1 cellular context compared by ENCODE assay signal in genomic region chr17:8376302-8377067, GRCh38.
TF ChIP-seq lines count a peak whose summit lies in the region.

TSS of gene KRABD2 (minus strand) at chr17:8376704.

TF ChIP-seq in HepG2, 621 proteins besides CTCF, POLR2A, EP300 and RAD21 (continued from another document):
- no peak for TF ChIP-seq ZSCAN22 (CRISPR knock-in tag; IDR thresholded peaks at IDR 0.05)
- no peak for TF ChIP-seq SCMH1 (CRISPR knock-in tag; IDR thresholded peaks at IDR 0.05; ENCODE audit: borderline replicate concordance)
- TF ChIP-seq ZBTB21 (CRISPR knock-in tag; IDR thresholded peaks at IDR 0.05), result no peak
- peak; percentile 47; the same call in 1 of the 2 replicates for TF ChIP-seq ZNF749 (CRISPR knock-in tag; IDR thresholded peaks at IDR 0.05; ENCODE audit: borderline replicate concordance)
- TF ChIP-seq ZNF574 (CRISPR knock-in tag; IDR thresholded peaks at IDR 0.05), result peak; percentile 88
- TF ChIP-seq NONO (IDR thresholded peaks at IDR 0.05), result no peak
- peak; percentile 73 for TF ChIP-seq NONO (CRISPR knock-in tag; conservative IDR thresholded peaks at IDR 0.05)
- TF ChIP-seq NPAS2 (CRISPR knock-in tag; IDR thresholded peaks at IDR 0.05; ENCODE audit: borderline replicate concordance), result no peak
- TF ChIP-seq ZZZ3 (CRISPR knock-in tag; IDR thresholded peaks at IDR 0.05; ENCODE audit: borderline replicate concordance), result no peak
- peak; percentile 62 for TF ChIP-seq SKI (IDR thresholded peaks at IDR 0.05; ENCODE audit: partially characterized antibody)
- peak in 1 of 2 experiments; percentile 50; a peak in 2 of 4 replicates for TF ChIP-seq ATF4 (CRISPR knock-in tag; IDR thresholded peaks at IDR 0.05)
- TF ChIP-seq FOXC1 (CRISPR knock-in tag; IDR thresholded peaks at IDR 0.05; ENCODE audit: borderline replicate concordance), result peak; percentile 82
- no peak for TF ChIP-seq ADNP (CRISPR knock-in tag; IDR thresholded peaks at IDR 0.05)
- no peak; the same call in 1 of the 2 replicates for TF ChIP-seq ZNF142 (CRISPR knock-in tag; IDR thresholded peaks at IDR 0.05)
- TF ChIP-seq ZNF878 (CRISPR knock-in tag; IDR thresholded peaks at IDR 0.05), result peak; percentile 82
- peak; percentile 78 for TF ChIP-seq UBTF (CRISPR knock-in tag; IDR thresholded peaks at IDR 0.05)
- peak; percentile 80 for TF ChIP-seq THAP11 (CRISPR knock-in tag; IDR thresholded peaks at IDR 0.05)
- no peak; the same call in 1 of the 2 replicates for TF ChIP-seq TARDBP (CRISPR knock-in tag; IDR thresholded peaks at IDR 0.05)
- TF ChIP-seq ATM (IDR thresholded peaks at IDR 0.05; ENCODE audit: borderline replicate concordance), result no peak
- TF ChIP-seq ZNF703 (CRISPR knock-in tag; IDR thresholded peaks at IDR 0.05; ENCODE audit: borderline replicate concordance), result no peak
- TF ChIP-seq AGO2 (optimal IDR thresholded peaks at IDR 0.05; ENCODE audit: low read depth, low read length), result peak; percentile 99
- TF ChIP-seq ZMAT5 (CRISPR knock-in tag; IDR thresholded peaks at IDR 0.05; ENCODE audit: borderline replicate concordance, low read depth), result no peak
- TF ChIP-seq ZNF224 (CRISPR knock-in tag; IDR thresholded peaks at IDR 0.05), result no peak
- TF ChIP-seq CBX2 (IDR thresholded peaks at IDR 0.05; ENCODE audit: low read depth, low read length), result no peak
- TF ChIP-seq CBX2 (CRISPR knock-in tag; IDR thresholded peaks at IDR 0.05; ENCODE audit: low read depth), result no peak
- TF ChIP-seq ZNF383 (CRISPR knock-in tag; IDR thresholded peaks at IDR 0.05; ENCODE audit: borderline replicate concordance), result no peak
- no peak for TF ChIP-seq ZNF83 (CRISPR knock-in tag; IDR thresholded peaks at IDR 0.05; ENCODE audit: borderline replicate concordance)
- no peak for TF ChIP-seq ZNF616 (CRISPR knock-in tag; IDR thresholded peaks at IDR 0.05; ENCODE audit: low read depth)
- TF ChIP-seq NCOR1 (IDR thresholded peaks at IDR 0.05; ENCODE audit: borderline replicate concordance, low read length), result peak; percentile 44; the same call in 1 of the 2 replicates
TF ChIP-seq in HepG2: peak in this region for 295.
